Comparison of ENCODE assay signal across 18 cellular contexts in genomic region chr21:25752389-25752788, GRCh38.
"Had no signal": no experiment of that assay in that cellular context is flagged by ENCODE, and none has a peak within 500 bp of the region (broad histone marks: within the 10 kb centered on the region; RNA-seq: fewer than 3 reads in every experiment).

No MANE protein-coding gene starts in this region.

- DNase-seq: effector CD4-positive, alpha-beta T cell; glutamatergic neuron; left ventricle myocardium inferior; lower lobe of right lung; midbrain; nucleus accumbens; pancreas; right cardiac atrium; small intestine; stimulated activated CD4-positive, alpha-beta T cell treated with anti-CD3 and anti-CD28 coated beads, Interleukin-12 subunit alpha, Interleukin-12 subunit beta, amount 100 ng/mL, for 4 hours; stimulated activated naive CD4-positive, alpha-beta T cell; stomach; substantia nigra; transverse colon had no signal

- H3K4me3 ChIP-seq: coronary artery, gastroesophageal sphincter, left ventricle myocardium inferior, lower lobe of right lung, neural progenitor cell, pancreas, stomach, thoracic aorta, transverse colon had no signal
